In the genomic region with DNA sequence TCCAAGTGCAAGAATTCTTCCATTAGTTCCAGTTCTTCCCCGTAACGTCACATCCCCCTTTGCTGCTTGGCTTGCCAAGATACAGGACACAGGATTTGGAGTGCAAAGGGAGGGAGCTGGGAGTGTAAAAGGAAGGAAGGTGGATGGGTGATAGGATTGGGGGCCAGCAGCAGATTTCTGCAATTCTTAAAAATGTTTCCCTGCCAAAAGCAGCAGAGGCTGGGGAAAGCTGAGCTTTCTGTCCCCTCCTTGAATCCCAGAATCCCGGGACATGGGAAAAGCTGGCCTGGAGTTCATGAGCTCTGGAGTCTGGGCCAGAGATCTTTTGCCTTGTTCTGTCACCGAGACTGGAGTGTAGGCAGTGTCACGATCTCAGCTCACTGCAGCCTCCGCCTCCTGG, we compare ENCODE assay signal across 9 cellular contexts.
A peak's percentile ranks its signal among the peaks of the same experiment; 100 is the strongest.
DNase-seq lines count a peak whose midpoint lies in the region; ATAC-seq and TF ChIP-seq lines count a peak whose summit lies in the region.
"Had no signal": no experiment of that assay in that cellular context is flagged by ENCODE, and none has a peak within 500 bp of the region (broad histone marks: within the 10 kb centered on the region; RNA-seq: fewer than 3 reads in every experiment).

No MANE protein-coding gene starts in this region.

- WGBS in smooth muscle cell (ENCODE audit: low lambda C conversion rate) = 53% methylated on average over 6 of the region's 6 CpGs

- H3K27me3 ChIP-seq in HUES48 (ENCODE audit: control insufficient read depth, insufficient read depth, low read length) (peaks cover 74% of the 10 kb centered on the region), left lung (peaks cover 0 to 54% of the 10 kb centered on the region in 2 donors), smooth muscle cell (ENCODE audit: low read depth) (peaks cover 53% of the 10 kb centered on the region)

- H3K79me2 ChIP-seq in smooth muscle cell (ENCODE audit: low read depth) = no peaks in the 10 kb centered on the region

- no peaks in the 10 kb centered on the region for H3F3A ChIP-seq in smooth muscle cell (ENCODE audit: low read depth)

- TF ChIP-seq CTCF in choroid plexus epithelial cell (conservative IDR thresholded peaks at IDR 0.05; ENCODE audit: low read depth, low read length) (no peak), left lung (IDR thresholded peaks at IDR 0.05) (no peak), smooth muscle cell (IDR thresholded peaks at IDR 0.05; ENCODE audit: borderline replicate concordance, insufficient read depth, poor library complexity, severe bottlenecking) (no peak)

- H3K27ac ChIP-seq in HUES48 (ENCODE audit: low read depth, low read length) (no peak overlapping the region), left lung (peak overlapping the region; percentile 61 to 77), smooth muscle cell (ENCODE audit: low read depth) (no peak overlapping the region)

- H3K9me3 ChIP-seq in HUES48 (ENCODE audit: control insufficient read depth, insufficient read depth, low read length) (no peaks in the 10 kb centered on the region), left lung (no peaks in the 10 kb centered on the region), smooth muscle cell (replicated peaks; ENCODE audit: low read depth) (no peaks in the 10 kb centered on the region)

- H3K36me3 ChIP-seq in HUES48 (ENCODE audit: control insufficient read depth, insufficient read depth, low read length) = no peaks in the 10 kb centered on the region
- no peaks in the 10 kb centered on the region for H3K36me3 ChIP-seq in left lung
- no peaks in the 10 kb centered on the region for H3K36me3 ChIP-seq in smooth muscle cell (ENCODE audit: low read depth)

- no peak overlapping the region for H3K9ac ChIP-seq in HUES48 (ENCODE audit: low read depth, low read length)
- H3K9ac ChIP-seq in smooth muscle cell (ENCODE audit: low read depth) = no peak overlapping the region

- no peak overlapping the region for H2AFZ ChIP-seq in smooth muscle cell (ENCODE audit: low read depth)

- ATAC-seq in left lung (peak; percentile 1), GM21529 (IDR thresholded peaks at IDR 0.05; ENCODE audit: unreplicated experiment) (no peak)

- peak overlapping the region; percentile 99 for H3K4me2 ChIP-seq in smooth muscle cell

- H4K20me1 ChIP-seq in smooth muscle cell (ENCODE audit: low read depth) = no peaks in the 10 kb centered on the region

- no peak for DNase-seq in choroid plexus epithelial cell (ENCODE audit: low read depth)
- DNase-seq in left lung = no peak
- DNase-seq in smooth muscle cell (lab: John Stamatoyannopoulos, UW; ENCODE audit: unreplicated experiment) = no peak
- no peak for DNase-seq in stimulated activated CD4-positive, alpha-beta T cell treated with anti-CD3 and anti-CD28 coated beads, Interleukin-12 subunit alpha, Interleukin-12 subunit beta, amount 100 ng/mL, for 4 hours
- DNase-seq in stimulated activated CD4-positive, alpha-beta T cell treated with anti-CD3 and anti-CD28 coated beads, Interleukin-4, amount 100 ng/mL, for 1 hour = no peak
- DNase-seq in kidney glomerular epithelial cell (lab: John Stamatoyannopoulos, UW) = no peak
- DNase-seq: NCI-H1105 had no signal

- H3K4me1 ChIP-seq in HUES48 (ENCODE audit: control insufficient read depth, insufficient read depth, low read length) (peaks cover 30% of the 10 kb centered on the region), left lung (peaks cover 18 to 59% of the 10 kb centered on the region in 2 donors), smooth muscle cell (ENCODE audit: low read depth) (peaks cover 30% of the 10 kb centered on the region)

- intact Hi-C loops in left lung (cut with DNase I) = no loop called here

- H3K4me3 ChIP-seq in HUES48 (ENCODE audit: low read depth, low read length) (peak overlapping the region; percentile 26; the same call in 1 of the 2 replicates), choroid plexus epithelial cell (ENCODE audit: low read depth, low read length) (peak overlapping the region; percentile 29), left lung (peak overlapping the region; percentile 56 to 60), smooth muscle cell (peak overlapping the region; percentile 71)

Comparison
In these comparisons a context has a peak if more than half of its experiments do, and no peak if none do; other contexts are left out.
1. H3K27ac ChIP-seq: peak in left lung (2 of 2); none in HUES48 (single experiment) and smooth muscle cell (single experiment).
2. Peak in every context shown above with its lines, with median percentiles within 50 percentile points of each other: H3K4me3 ChIP-seq.